Comparison of ENCODE assay signal across 19 cellular contexts in genomic region chr4:80253510-80253909, GRCh38. TPM values are rescaled to one million over a fixed set of nuclear protein-coding genes. Genes with fewer than 3 reads are reported as not detected.
"Had no signal": no experiment of that assay in that cellular context is flagged by ENCODE, and none has a peak within 500 bp of the region (broad histone marks: within the 10 kb centered on the region; RNA-seq: fewer than 3 reads in every experiment).

No MANE protein-coding gene starts in this region.

- H3K36me3 Mint-ChIP-seq: activated naive CD4-positive, alpha-beta T cell treated with anti-CD3 and anti-CD28 coated beads, Interleukin-2, amount 50 U/mL, for 24 hours; natural killer cell; stimulated activated memory B cell treated with anti-CD40 and anti-IgM and Interleukin-4, amounts not matched to agents 10 μg/mL and 1 μg/mL and 100 μg/mL, for 72 hours; T-cell had no signal

- H3K27ac Mint-ChIP-seq: activated naive CD4-positive, alpha-beta T cell treated with anti-CD3 and anti-CD28 coated beads, Interleukin-2, amount 50 U/mL, for 24 hours; natural killer cell; progenitor cell of endocrine pancreas; stimulated activated memory B cell treated with anti-CD40 and anti-IgM and Interleukin-4, amounts not matched to agents 10 μg/mL and 1 μg/mL and 100 μg/mL, for 72 hours; T-cell had no signal

- H3K4me3 ChIP-seq: dorsolateral prefrontal cortex, heart left ventricle, mucosa of descending colon, spleen, tibial artery had no signal

- DNase-seq: activated CD4-positive, alpha-beta T cell treated with anti-CD3 and anti-CD28 coated beads, Interleukin-2, amount 50 U/mL, for 1 hour; activated CD4-positive, CD25-positive, alpha-beta regulatory T cell; activated effector memory CD4-positive, alpha-beta T cell treated with Interleukin-2 at 50 U/mL for 16 hours; activated T-cell treated with anti-CD3 and anti-CD28 coated beads, Interleukin-2, amount 50 U/mL, for 1 hour; dorsolateral prefrontal cortex; foreskin melanocyte; heart left ventricle; mucosa of descending colon; natural killer cell; nucleus accumbens; right cardiac atrium; spleen; stimulated activated CD4-positive, alpha-beta T cell treated with anti-CD3 and anti-CD28 coated beads, Interleukin-1b, Interleukin-23, amount 100 ng/mL, for 48 hours; T-cell; tibial artery had no signal

- H3K27ac ChIP-seq: dorsolateral prefrontal cortex, heart left ventricle, spleen, tibial artery had no signal

- H3K4me1 ChIP-seq: heart left ventricle, spleen, tibial artery had no signal

- H3K9me3 ChIP-seq: heart left ventricle, mucosa of descending colon, spleen, tibial artery had no signal

- H3K9me3 Mint-ChIP-seq: activated naive CD4-positive, alpha-beta T cell treated with anti-CD3 and anti-CD28 coated beads, Interleukin-2, amount 50 U/mL, for 24 hours; central memory CD8-positive, alpha-beta T cell; natural killer cell; stimulated activated memory B cell treated with anti-CD40 and anti-IgM and Interleukin-4, amounts not matched to agents 10 μg/mL and 1 μg/mL and 100 μg/mL, for 72 hours; T-cell had no signal

- H3K4me3 Mint-ChIP-seq: activated naive CD4-positive, alpha-beta T cell treated with anti-CD3 and anti-CD28 coated beads, Interleukin-2, amount 50 U/mL, for 24 hours; central memory CD8-positive, alpha-beta T cell; natural killer cell; stimulated activated memory B cell treated with anti-CD40 and anti-IgM and Interleukin-4, amounts not matched to agents 10 μg/mL and 1 μg/mL and 100 μg/mL, for 72 hours; T-cell had no signal

- H3K36me3 ChIP-seq: heart left ventricle, spleen, tibial artery had no signal

- ATAC-seq: heart left ventricle; mucosa of descending colon; natural killer cell; right cardiac atrium; stimulated activated memory B cell treated with anti-CD40 and anti-IgM and Interleukin-4, amounts not matched to agents 10 μg/mL and 1 μg/mL and 100 μg/mL, for 72 hours; T-cell had no signal

- H3K4me1 Mint-ChIP-seq: activated naive CD4-positive, alpha-beta T cell treated with anti-CD3 and anti-CD28 coated beads, Interleukin-2, amount 50 U/mL, for 24 hours; central memory CD8-positive, alpha-beta T cell; natural killer cell; T-cell had no signal

RNA-seq across cellular contexts. Expression of gene FGF5, which starts 13.0 kb away (rescaled TPM):
- total RNA-seq: right cardiac atrium had no signal
- polyA plus RNA-seq: right cardiac atrium, spleen had no signal
